Comparison of ENCODE assay signal across 8 cellular contexts in genomic region chr22:30802202-30803166, GRCh38.
DNase-seq lines count a peak whose midpoint lies in the region; ATAC-seq and TF ChIP-seq lines count a peak whose summit lies in the region.

No MANE protein-coding gene starts in this region.

- peak overlapping the region; percentile 36 for H3K4me3 ChIP-seq in AG09309 (ENCODE audit: control insufficient read depth, low read depth, low read length)

- no peak for TF ChIP-seq CTCF in AG09309 (IDR thresholded peaks at IDR 0.05; ENCODE audit: control insufficient read depth, insufficient read depth, low read depth, low read length, missing control alignments)

- peak; percentile 62 for ATAC-seq in GM21423 (IDR thresholded peaks at IDR 0.05; ENCODE audit: unreplicated experiment)

- peak; percentile 56 for DNase-seq in AG09309 (ENCODE audit: low read depth)
- DNase-seq in NCI-H345 (lab: John Stamatoyannopoulos, UW): peak; percentile 12
- DNase-seq in activated CD4-positive, alpha-beta T cell treated with anti-CD3 and anti-CD28 coated beads, Interleukin-2, amount 50 U/mL, for 24 hours (ENCODE audit: low read depth in 1 of 2, low spot score in 1 of 2): peak; percentile 38
- DNase-seq in dermis blood vessel endothelial cell: peak; percentile 95
- peak; percentile 94 for DNase-seq in kidney tubule cell (ENCODE audit: low spot score)
- peak; percentile 12 to 68 (median 37) for DNase-seq in stimulated activated CD4-positive, alpha-beta T cell treated with anti-CD3 and anti-CD28 coated beads, Interleukin-1b, Interleukin-23, amount 100 ng/mL, for 24 hours (ENCODE audit: low read depth in 4 of 4, low spot score in 1 of 4)
- no peak for DNase-seq in NAMALWA (ENCODE audit: low spot score)
